13 cellular contexts compared by ENCODE assay signal in genomic region chr6:31138982-31139381, GRCh38. TPM values are rescaled to one million over a fixed set of nuclear protein-coding genes. Genes with fewer than 3 reads are reported as not detected.
DNase-seq lines count a peak whose midpoint lies in the region; ATAC-seq and TF ChIP-seq lines count a peak whose summit lies in the region.
"Had no signal": no experiment of that assay in that cellular context is flagged by ENCODE, and none has a peak within 500 bp of the region (broad histone marks: within the 10 kb centered on the region; RNA-seq: fewer than 3 reads in every experiment).

Gene PSORS1C2 (minus strand): TSS chr6:31139066. CDS start chr6:31139026, 40 bp downstream.

- no peak within 1 kb of the TSS for H3K9ac ChIP-seq in iPS-15b (ENCODE audit: low read depth, low read length)

- no peak for TF ChIP-seq POLR2A in vagina (IDR thresholded peaks at IDR 0.05)

- H3K4me3 ChIP-seq in left ventricle myocardium inferior (peak within 1 kb of the TSS; percentile 50), iPS-15b (ENCODE audit: low read depth, low read length) (peak within 1 kb of the TSS; percentile 26), thoracic aorta (peak within 1 kb of the TSS; percentile 51), vagina (no peak within 1 kb of the TSS)
- H3K4me3 ChIP-seq: ovary had no signal

- no peak within 1 kb of the TSS for H3K4me3 Mint-ChIP-seq in WTC11

- H3K4me1 Mint-ChIP-seq in WTC11, result peaks cover 46% of the 10 kb centered on the region

- H3K27me3 Mint-ChIP-seq in WTC11 (ENCODE audit: low read depth), result peaks cover 4% of the 10 kb centered on the region

- no peaks in the 10 kb centered on the region for H3K36me3 ChIP-seq in left ventricle myocardium inferior
- H3K36me3 ChIP-seq in iPS-15b (ENCODE audit: control insufficient read depth, insufficient read depth, low read length), result peaks cover 15% of the 10 kb centered on the region
- no peaks in the 10 kb centered on the region for H3K36me3 ChIP-seq in thoracic aorta
- H3K36me3 ChIP-seq in vagina, result no peaks in the 10 kb centered on the region
- H3K36me3 ChIP-seq: ovary had no signal

- H3K9me3 Mint-ChIP-seq in WTC11, result no peaks in the 10 kb centered on the region
- H3K9me3 Mint-ChIP-seq: memory B cell had no signal

- H3K36me3 Mint-ChIP-seq in WTC11, result peaks cover 12% of the 10 kb centered on the region
- H3K36me3 Mint-ChIP-seq: memory B cell had no signal

- intact Hi-C loops in left ventricle myocardium inferior (cut with micrococcal nuclease) (loop anchor here (5.0 kb wide), 2 partner anchors 53 to 228 kb away; no protein-coding TSS in a partner anchor), left cardiac atrium (cut with DNase I) (loop anchor here (2.0 to 5.0 kb wide), 2 partner anchors 54 to 228 kb away; no protein-coding TSS in a partner anchor), vagina (cut with DNase I) (loop anchor here (5.0 kb wide), 2 partner anchors 53 to 228 kb away; no protein-coding TSS in a partner anchor)

- H3K27ac ChIP-seq in left ventricle myocardium inferior (replicated peaks) (peak within 1 kb of the TSS; percentile 27), thoracic aorta (no peak within 1 kb of the TSS), vagina (no peak within 1 kb of the TSS)
- H3K27ac ChIP-seq: ovary, WERI-Rb-1 had no signal

- ATAC-seq in left cardiac atrium (no peak), WTC11 (no peak), thoracic aorta (ENCODE audit: insufficient number of reproducible peaks, low FRiP score, low read depth) (no peak)

- DNase-seq in left ventricle myocardium inferior, result no peak
- DNase-seq in left cardiac atrium, result no peak
- no peak for DNase-seq in WTC11 (ENCODE audit: low spot score)
- DNase-seq in thoracic aorta (ENCODE audit: low spot score), result no peak
- DNase-seq in vagina (ENCODE audit: extremely low spot score in 2 of 2), result no peak
- DNase-seq in GM10266 (ENCODE audit: extremely low spot score), result no peak
- no peak for DNase-seq in EL
- DNase-seq: activated CD8-positive, alpha-beta memory T cell treated with anti-CD3 and anti-CD28 coated beads, Interleukin-2, amount 50 U/mL, for 48 hours; MV-4-11; WERI-Rb-1 had no signal

- no peak for TF ChIP-seq CTCF in left ventricle myocardium inferior (IDR thresholded peaks at IDR 0.05; ENCODE audit: borderline replicate concordance)
- no peak for TF ChIP-seq CTCF in WTC11 (IDR thresholded peaks at IDR 0.05)
- no peak for TF ChIP-seq CTCF in thoracic aorta (IDR thresholded peaks at IDR 0.05)
- no peak for TF ChIP-seq CTCF in vagina (IDR thresholded peaks at IDR 0.05)
- no peak for TF ChIP-seq CTCF in GM10266 (IDR thresholded peaks at IDR 0.05; ENCODE audit: control insufficient read depth, insufficient read depth, low read depth, missing control alignments)

- CTCF ChIA-PET in WTC11 (lab: Charles Lee), result interaction anchor here (0.9 to 4.2 kb wide), 12 partner anchors 8 to 228 kb away, joined by 3 to 49 read pairs (median 6); partner anchors contain the start of genes PSORS1C1 and TCF19

- H3K27me3 ChIP-seq in left ventricle myocardium inferior (ENCODE audit: low read depth), result no peaks in the 10 kb centered on the region
- no peaks in the 10 kb centered on the region for H3K27me3 ChIP-seq in iPS-15b (ENCODE audit: control insufficient read depth, insufficient read depth, low read length)
- no peaks in the 10 kb centered on the region for H3K27me3 ChIP-seq in thoracic aorta (replicated peaks; ENCODE audit: insufficient read depth)
- no peaks in the 10 kb centered on the region for H3K27me3 ChIP-seq in vagina
- H3K27me3 ChIP-seq: ovary had no signal

- peak within 1 kb of the TSS; percentile 57 for H3K27ac Mint-ChIP-seq in WTC11
- H3K27ac Mint-ChIP-seq: memory B cell had no signal

- H3K4me1 ChIP-seq in left ventricle myocardium inferior (peaks cover 46% of the 10 kb centered on the region), iPS-15b (ENCODE audit: control insufficient read depth, insufficient read depth, low read length) (peaks cover 4% of the 10 kb centered on the region), thoracic aorta (ENCODE audit: control insufficient read depth in 1 of 2, low read depth in 2 of 2) (peaks cover 9 to 17% of the 10 kb centered on the region in 2 donors), vagina (peaks cover 18% of the 10 kb centered on the region)

- POLR2A ChIA-PET in WTC11 (lab: Charles Lee), result interaction anchor here (1.2 to 1.4 kb wide), 2 partner anchors 20 to 33 kb away, joined by 6 to 11 read pairs; partner anchors contain the start of gene TCF19

- no peaks in the 10 kb centered on the region for H3K9me3 ChIP-seq in left ventricle myocardium inferior (replicated peaks)
- no peaks in the 10 kb centered on the region for H3K9me3 ChIP-seq in iPS-15b (ENCODE audit: control insufficient read depth, insufficient read depth, low read length)
- H3K9me3 ChIP-seq in thoracic aorta, result no peaks in the 10 kb centered on the region
- no peaks in the 10 kb centered on the region for H3K9me3 ChIP-seq in vagina
- H3K9me3 ChIP-seq: ovary had no signal

TF ChIP-seq in WTC11, 78 proteins besides CTCF, POLR2A, EP300 and RAD21:
- TF ChIP-seq ZNF671 (CRISPR knock-in tag; IDR thresholded peaks at IDR 0.05), result no peak
- no peak for TF ChIP-seq ZNF416 (CRISPR knock-in tag; IDR thresholded peaks at IDR 0.05)
- TF ChIP-seq ETV6 (CRISPR knock-in tag; IDR thresholded peaks at IDR 0.05), result no peak
- TF ChIP-seq ATF1 (CRISPR knock-in tag; IDR thresholded peaks at IDR 0.05), result no peak
- no peak for TF ChIP-seq KAT7 (CRISPR knock-in tag; IDR thresholded peaks at IDR 0.05; ENCODE audit: borderline replicate concordance)
- TF ChIP-seq ZSCAN18 (CRISPR knock-in tag; IDR thresholded peaks at IDR 0.05), result no peak
- no peak for TF ChIP-seq GTF2I (CRISPR knock-in tag; conservative IDR thresholded peaks at IDR 0.05)
- no peak for TF ChIP-seq PRRX2 (CRISPR knock-in tag; IDR thresholded peaks at IDR 0.05)

RNA-seq across cellular contexts. Expression of gene PSORS1C2, which starts in this region (rescaled TPM):
- total RNA-seq in left ventricle myocardium inferior, result not detected
- not detected for total RNA-seq in left cardiac atrium
- total RNA-seq in WTC11 (2021), result 0.55 to 0.85 TPM (median 0.78 TPM) in 3 replicates
- total RNA-seq in thoracic aorta, result not detected
- total RNA-seq in vagina, result not detected
- total RNA-seq: ovary had no signal

Comparison
In these comparisons a context has a peak if more than half of its experiments do, and no peak if none do; other contexts are left out.
1. H3K4me3 ChIP-seq: peak in left ventricle myocardium inferior (single experiment), iPS-15b (single experiment) and thoracic aorta (single experiment); none in vagina (0 of 2).